In the genomic region with DNA sequence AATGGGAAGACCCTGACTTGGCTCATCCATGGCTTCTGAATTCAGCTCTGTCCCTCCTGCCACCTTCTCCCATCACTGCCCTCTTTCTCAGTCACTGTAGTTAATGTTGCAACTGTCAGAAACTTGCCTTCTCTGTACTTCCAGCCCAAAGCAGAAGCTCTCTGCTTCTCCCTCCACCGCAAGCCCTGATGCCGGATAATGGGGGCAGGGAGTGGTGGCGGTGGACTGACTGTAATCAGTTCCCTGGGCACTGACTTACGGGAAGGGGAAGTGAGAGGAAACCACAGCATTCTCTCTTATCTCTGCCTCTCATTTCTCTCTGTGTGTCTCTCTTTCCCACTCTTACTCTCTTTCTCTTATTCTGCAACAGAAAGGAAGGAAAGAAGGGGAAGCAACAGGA, we compare ENCODE assay signal across 2 cellular contexts.
TF ChIP-seq lines count a peak whose summit lies in the region.

No MANE protein-coding gene starts in this region.

TF ChIP-seq in GM12878, 131 proteins besides CTCF, POLR2A, EP300 and RAD21 (continues in another document):
- TF ChIP-seq, protein P1, sequence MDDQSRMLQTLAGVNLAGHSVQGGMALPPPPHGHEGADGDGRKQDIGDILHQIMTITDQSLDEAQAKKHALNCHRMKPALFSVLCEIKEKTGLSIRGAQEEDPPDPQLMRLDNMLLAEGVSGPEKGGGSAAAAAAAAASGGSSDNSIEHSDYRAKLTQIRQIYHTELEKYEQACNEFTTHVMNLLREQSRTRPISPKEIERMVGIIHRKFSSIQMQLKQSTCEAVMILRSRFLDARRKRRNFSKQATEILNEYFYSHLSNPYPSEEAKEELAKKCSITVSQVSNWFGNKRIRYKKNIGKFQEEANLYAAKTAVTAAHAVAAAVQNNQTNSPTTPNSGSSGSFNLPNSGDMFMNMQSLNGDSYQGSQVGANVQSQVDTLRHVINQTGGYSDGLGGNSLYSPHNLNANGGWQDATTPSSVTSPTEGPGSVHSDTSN (IDR thresholded peaks at IDR 0.05; ENCODE audit: insufficient replicate concordance, low read depth, low read length): no peak
- TF ChIP-seq, protein P2, sequence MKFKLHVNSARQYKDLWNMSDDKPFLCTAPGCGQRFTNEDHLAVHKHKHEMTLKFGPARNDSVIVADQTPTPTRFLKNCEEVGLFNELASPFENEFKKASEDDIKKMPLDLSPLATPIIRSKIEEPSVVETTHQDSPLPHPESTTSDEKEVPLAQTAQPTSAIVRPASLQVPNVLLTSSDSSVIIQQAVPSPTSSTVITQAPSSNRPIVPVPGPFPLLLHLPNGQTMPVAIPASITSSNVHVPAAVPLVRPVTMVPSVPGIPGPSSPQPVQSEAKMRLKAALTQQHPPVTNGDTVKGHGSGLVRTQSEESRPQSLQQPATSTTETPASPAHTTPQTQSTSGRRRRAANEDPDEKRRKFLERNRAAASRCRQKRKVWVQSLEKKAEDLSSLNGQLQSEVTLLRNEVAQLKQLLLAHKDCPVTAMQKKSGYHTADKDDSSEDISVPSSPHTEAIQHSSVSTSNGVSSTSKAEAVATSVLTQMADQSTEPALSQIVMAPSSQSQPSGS (IDR thresholded peaks at IDR 0.05; ENCODE audit: low read length): peak; percentile 49; the same call in 1 of the 2 replicates
- TF ChIP-seq NFXL1 (IDR thresholded peaks at IDR 0.05; ENCODE audit: borderline replicate concordance): no peak
- TF ChIP-seq BACH1 (IDR thresholded peaks at IDR 0.05; ENCODE audit: borderline replicate concordance): no peak
- no peak for TF ChIP-seq RBBP5 (conservative IDR thresholded peaks at IDR 0.05)
- no peak for TF ChIP-seq CREB1 (IDR thresholded peaks at IDR 0.05; ENCODE audit: low read depth)
- TF ChIP-seq, protein P3, sequence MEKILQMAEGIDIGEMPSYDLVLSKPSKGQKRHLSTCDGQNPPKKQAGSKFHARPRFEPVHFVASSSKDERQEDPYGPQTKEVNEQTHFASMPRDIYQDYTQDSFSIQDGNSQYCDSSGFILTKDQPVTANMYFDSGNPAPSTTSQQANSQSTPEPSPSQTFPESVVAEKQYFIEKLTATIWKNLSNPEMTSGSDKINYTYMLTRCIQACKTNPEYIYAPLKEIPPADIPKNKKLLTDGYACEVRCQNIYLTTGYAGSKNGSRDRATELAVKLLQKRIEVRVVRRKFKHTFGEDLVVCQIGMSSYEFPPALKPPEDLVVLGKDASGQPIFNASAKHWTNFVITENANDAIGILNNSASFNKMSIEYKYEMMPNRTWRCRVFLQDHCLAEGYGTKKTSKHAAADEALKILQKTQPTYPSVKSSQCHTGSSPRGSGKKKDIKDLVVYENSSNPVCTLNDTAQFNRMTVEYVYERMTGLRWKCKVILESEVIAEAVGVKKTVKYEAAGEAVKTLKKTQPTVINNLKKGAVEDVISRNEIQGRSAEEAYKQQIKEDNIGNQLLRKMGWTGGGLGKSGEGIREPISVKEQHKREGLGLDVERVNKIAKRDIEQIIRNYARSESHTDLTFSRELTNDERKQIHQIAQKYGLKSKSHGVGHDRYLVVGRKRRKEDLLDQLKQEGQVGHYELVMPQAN (conservative IDR thresholded peaks at IDR 0.05): no peak
- no peak for TF ChIP-seq FOXK2 (IDR thresholded peaks at IDR 0.05)
- TF ChIP-seq, protein P4, sequence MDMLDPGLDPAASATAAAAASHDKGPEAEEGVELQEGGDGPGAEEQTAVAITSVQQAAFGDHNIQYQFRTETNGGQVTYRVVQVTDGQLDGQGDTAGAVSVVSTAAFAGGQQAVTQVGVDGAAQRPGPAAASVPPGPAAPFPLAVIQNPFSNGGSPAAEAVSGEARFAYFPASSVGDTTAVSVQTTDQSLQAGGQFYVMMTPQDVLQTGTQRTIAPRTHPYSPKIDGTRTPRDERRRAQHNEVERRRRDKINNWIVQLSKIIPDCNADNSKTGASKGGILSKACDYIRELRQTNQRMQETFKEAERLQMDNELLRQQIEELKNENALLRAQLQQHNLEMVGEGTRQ (IDR thresholded peaks at IDR 0.05; ENCODE audit: borderline replicate concordance, low read depth, low read length): no peak
- no peak for TF ChIP-seq JUND (IDR thresholded peaks at IDR 0.05; ENCODE audit: low read depth, low read length)
- TF ChIP-seq HDAC6 (IDR thresholded peaks at IDR 0.05; ENCODE audit: unreplicated experiment): no peak
- TF ChIP-seq, protein P5, sequence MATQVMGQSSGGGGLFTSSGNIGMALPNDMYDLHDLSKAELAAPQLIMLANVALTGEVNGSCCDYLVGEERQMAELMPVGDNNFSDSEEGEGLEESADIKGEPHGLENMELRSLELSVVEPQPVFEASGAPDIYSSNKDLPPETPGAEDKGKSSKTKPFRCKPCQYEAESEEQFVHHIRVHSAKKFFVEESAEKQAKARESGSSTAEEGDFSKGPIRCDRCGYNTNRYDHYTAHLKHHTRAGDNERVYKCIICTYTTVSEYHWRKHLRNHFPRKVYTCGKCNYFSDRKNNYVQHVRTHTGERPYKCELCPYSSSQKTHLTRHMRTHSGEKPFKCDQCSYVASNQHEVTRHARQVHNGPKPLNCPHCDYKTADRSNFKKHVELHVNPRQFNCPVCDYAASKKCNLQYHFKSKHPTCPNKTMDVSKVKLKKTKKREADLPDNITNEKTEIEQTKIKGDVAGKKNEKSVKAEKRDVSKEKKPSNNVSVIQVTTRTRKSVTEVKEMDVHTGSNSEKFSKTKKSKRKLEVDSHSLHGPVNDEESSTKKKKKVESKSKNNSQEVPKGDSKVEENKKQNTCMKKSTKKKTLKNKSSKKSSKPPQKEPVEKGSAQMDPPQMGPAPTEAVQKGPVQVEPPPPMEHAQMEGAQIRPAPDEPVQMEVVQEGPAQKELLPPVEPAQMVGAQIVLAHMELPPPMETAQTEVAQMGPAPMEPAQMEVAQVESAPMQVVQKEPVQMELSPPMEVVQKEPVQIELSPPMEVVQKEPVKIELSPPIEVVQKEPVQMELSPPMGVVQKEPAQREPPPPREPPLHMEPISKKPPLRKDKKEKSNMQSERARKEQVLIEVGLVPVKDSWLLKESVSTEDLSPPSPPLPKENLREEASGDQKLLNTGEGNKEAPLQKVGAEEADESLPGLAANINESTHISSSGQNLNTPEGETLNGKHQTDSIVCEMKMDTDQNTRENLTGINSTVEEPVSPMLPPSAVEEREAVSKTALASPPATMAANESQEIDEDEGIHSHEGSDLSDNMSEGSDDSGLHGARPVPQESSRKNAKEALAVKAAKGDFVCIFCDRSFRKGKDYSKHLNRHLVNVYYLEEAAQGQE (IDR thresholded peaks at IDR 0.05; ENCODE audit: low read depth, low read length): no peak
- no peak for TF ChIP-seq TCF12 (IDR thresholded peaks at IDR 0.05; ENCODE audit: low read depth, low read length)

TF ChIP-seq in WTC11, 78 proteins besides CTCF, POLR2A, EP300 and RAD21 (continued from another document):
- TF ChIP-seq, protein P6, sequence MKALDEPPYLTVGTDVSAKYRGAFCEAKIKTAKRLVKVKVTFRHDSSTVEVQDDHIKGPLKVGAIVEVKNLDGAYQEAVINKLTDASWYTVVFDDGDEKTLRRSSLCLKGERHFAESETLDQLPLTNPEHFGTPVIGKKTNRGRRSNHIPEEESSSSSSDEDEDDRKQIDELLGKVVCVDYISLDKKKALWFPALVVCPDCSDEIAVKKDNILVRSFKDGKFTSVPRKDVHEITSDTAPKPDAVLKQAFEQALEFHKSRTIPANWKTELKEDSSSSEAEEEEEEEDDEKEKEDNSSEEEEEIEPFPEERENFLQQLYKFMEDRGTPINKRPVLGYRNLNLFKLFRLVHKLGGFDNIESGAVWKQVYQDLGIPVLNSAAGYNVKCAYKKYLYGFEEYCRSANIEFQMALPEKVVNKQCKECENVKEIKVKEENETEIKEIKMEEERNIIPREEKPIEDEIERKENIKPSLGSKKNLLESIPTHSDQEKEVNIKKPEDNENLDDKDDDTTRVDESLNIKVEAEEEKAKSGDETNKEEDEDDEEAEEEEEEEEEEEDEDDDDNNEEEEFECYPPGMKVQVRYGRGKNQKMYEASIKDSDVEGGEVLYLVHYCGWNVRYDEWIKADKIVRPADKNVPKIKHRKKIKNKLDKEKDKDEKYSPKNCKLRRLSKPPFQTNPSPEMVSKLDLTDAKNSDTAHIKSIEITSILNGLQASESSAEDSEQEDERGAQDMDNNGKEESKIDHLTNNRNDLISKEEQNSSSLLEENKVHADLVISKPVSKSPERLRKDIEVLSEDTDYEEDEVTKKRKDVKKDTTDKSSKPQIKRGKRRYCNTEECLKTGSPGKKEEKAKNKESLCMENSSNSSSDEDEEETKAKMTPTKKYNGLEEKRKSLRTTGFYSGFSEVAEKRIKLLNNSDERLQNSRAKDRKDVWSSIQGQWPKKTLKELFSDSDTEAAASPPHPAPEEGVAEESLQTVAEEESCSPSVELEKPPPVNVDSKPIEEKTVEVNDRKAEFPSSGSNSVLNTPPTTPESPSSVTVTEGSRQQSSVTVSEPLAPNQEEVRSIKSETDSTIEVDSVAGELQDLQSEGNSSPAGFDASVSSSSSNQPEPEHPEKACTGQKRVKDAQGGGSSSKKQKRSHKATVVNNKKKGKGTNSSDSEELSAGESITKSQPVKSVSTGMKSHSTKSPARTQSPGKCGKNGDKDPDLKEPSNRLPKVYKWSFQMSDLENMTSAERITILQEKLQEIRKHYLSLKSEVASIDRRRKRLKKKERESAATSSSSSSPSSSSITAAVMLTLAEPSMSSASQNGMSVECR (CRISPR knock-in tag; IDR thresholded peaks at IDR 0.05; ENCODE audit: borderline replicate concordance): no peak
- no peak for TF ChIP-seq SOX15 (CRISPR knock-in tag; IDR thresholded peaks at IDR 0.05)
- TF ChIP-seq NFATC4 (CRISPR knock-in tag; IDR thresholded peaks at IDR 0.05): no peak
- no peak for TF ChIP-seq ETV6 (CRISPR knock-in tag; IDR thresholded peaks at IDR 0.05)
- no peak for TF ChIP-seq GRHL2 (CRISPR knock-in tag; IDR thresholded peaks at IDR 0.05; ENCODE audit: insufficient replicate concordance, severe bottlenecking)
- no peak for TF ChIP-seq TEAD1 (CRISPR knock-in tag; IDR thresholded peaks at IDR 0.05)
- no peak for TF ChIP-seq FOXK1 (CRISPR knock-in tag; IDR thresholded peaks at IDR 0.05)
- no peak for TF ChIP-seq ZBTB21 (CRISPR knock-in tag; IDR thresholded peaks at IDR 0.05; ENCODE audit: borderline replicate concordance)
- TF ChIP-seq KAT7 (CRISPR knock-in tag; IDR thresholded peaks at IDR 0.05; ENCODE audit: borderline replicate concordance): no peak
